ENCODE assay signal across 11 cellular contexts in genomic region chr13:99687728-99688397, GRCh38.
A peak's percentile ranks its signal among the peaks of the same experiment; 100 is the strongest.
DNase-seq lines count a peak whose midpoint lies in the region; ATAC-seq lines count a peak whose summit lies in the region.
"Had no signal": no experiment of that assay in that cellular context is flagged by ENCODE, and none has a peak within 500 bp of the region (broad histone marks: within the 10 kb centered on the region; RNA-seq: fewer than 3 reads in every experiment).

No MANE protein-coding gene starts in this region.

- DNase-seq in EL (peak; percentile 15), NCI-H146 treated with DMSO at 0.1 percent for 48 hours (lab: John Stamatoyannopoulos, UW; ENCODE audit: unreplicated experiment) (peak; percentile 26), mesendoderm (peak; percentile 98), epidermal melanocyte (ENCODE audit: insufficient read length, low spot score) (no peak)
- no peak for DNase-seq in CD4-positive, alpha-beta memory T cell
- DNase-seq: activated CD4-positive, alpha-beta T cell treated with anti-CD3 and anti-CD28 coated beads, Interleukin-2, amount 50 U/mL, for 48 hours; adrenal gland; hypothalamus had no signal

- no peak overlapping the region for H3K4ac ChIP-seq in mesendoderm (ENCODE audit: low read depth, low read length)

- peak overlapping the region; percentile 93 for H2BK15ac ChIP-seq in mesendoderm (replicated peaks; ENCODE audit: low read depth)

- no peak overlapping the region for H3K4me2 ChIP-seq in mesendoderm (ENCODE audit: low read length)

- H3K4me1 Mint-ChIP-seq in CD4-positive, alpha-beta memory T cell = peaks cover 0 to 2% (median under 1%) of the 10 kb centered on the region in 4 donors

- CTCF ChIA-PET in CD4-positive, alpha-beta memory T cell (lab: Charles Lee; ENCODE audit: partially characterized antibody) = interaction anchor here (0.5 to 1.4 kb wide), 3 partner anchors 31 to 731 kb away, joined by 3 read pairs; no protein-coding TSS in a partner anchor

- no peak overlapping the region for H2AK5ac ChIP-seq in mesendoderm (ENCODE audit: low read length)

- no peak overlapping the region for H3K56ac ChIP-seq in mesendoderm (ENCODE audit: low read length)

- no peaks in the 10 kb centered on the region for H3K9me3 Mint-ChIP-seq in CD4-positive, alpha-beta memory T cell

- H3K4me3 ChIP-seq in duodenal mucosa (ENCODE audit: low read depth in 1 of 2, low read length in 2 of 2) (peak overlapping the region; percentile 62 to 63), mesendoderm (ENCODE audit: low read length) (no peak overlapping the region)
- no peak overlapping the region for H3K4me3 ChIP-seq in CD4-positive, alpha-beta memory T cell (ENCODE audit: low read length in 2 of 2)
- H3K4me3 ChIP-seq: adrenal gland had no signal

- no peak overlapping the region for H3K18ac ChIP-seq in mesendoderm (ENCODE audit: low read length)

- POLR2A ChIA-PET in CD4-positive, alpha-beta memory T cell (lab: Charles Lee; ENCODE audit: partially characterized antibody) = no interaction called here

- H3K9ac ChIP-seq in duodenal mucosa (ENCODE audit: low read depth in 1 of 2, low read length in 2 of 2) (peak overlapping the region; percentile 24 to 45), mesendoderm (ENCODE audit: low read length) (peak overlapping the region; percentile 62)

- H3K4me1 ChIP-seq in duodenal mucosa (ENCODE audit: control insufficient read depth in 1 of 2, insufficient read depth in 2 of 2, low read length in 2 of 2) = peaks cover 13 to 18% of the 10 kb centered on the region in 2 donors
- peaks cover 27% of the 10 kb centered on the region for H3K4me1 ChIP-seq in mesendoderm (ENCODE audit: control insufficient read depth, low read depth, low read length)
- no peaks in the 10 kb centered on the region for H3K4me1 ChIP-seq in CD4-positive, alpha-beta memory T cell (ENCODE audit: insufficient read depth, low read length)

- H3K79me2 ChIP-seq in mesendoderm (ENCODE audit: control insufficient read depth, insufficient read depth, low read length) = no peaks in the 10 kb centered on the region

- WGBS in mesendoderm (ENCODE audit: extremely low coverage, insufficient coverage, low lambda C conversion rate) = no CpG with 5 or more reads among the region's 5 CpGs

- H3K27ac ChIP-seq in duodenal mucosa (ENCODE audit: low read depth, low read length) (no peak overlapping the region), mesendoderm (ENCODE audit: low read depth, low read length) (peak overlapping the region; percentile 98)
- H3K27ac ChIP-seq in CD4-positive, alpha-beta memory T cell (ENCODE audit: low read depth, low read length) = no peak overlapping the region
- H3K27ac ChIP-seq: adrenal gland had no signal

- ATAC-seq in HG02970 (IDR thresholded peaks at IDR 0.05; ENCODE audit: low FRiP score, unreplicated experiment) = no peak
- no peak for ATAC-seq in HG02840 (IDR thresholded peaks at IDR 0.05; ENCODE audit: low FRiP score, unreplicated experiment)

- no peaks in the 10 kb centered on the region for H3K9me3 ChIP-seq in duodenal mucosa (ENCODE audit: control insufficient read depth in 1 of 2, low read length in 2 of 2)
- H3K9me3 ChIP-seq in CD4-positive, alpha-beta memory T cell (ENCODE audit: control insufficient read depth in 1 of 2, low read length in 2 of 2) = no peaks in the 10 kb centered on the region
- H3K9me3 ChIP-seq: adrenal gland had no signal

- H3K36me3 ChIP-seq in duodenal mucosa (ENCODE audit: control insufficient read depth in 1 of 2, insufficient read depth in 2 of 2, low read length in 2 of 2) (peaks cover 0 to 5% of the 10 kb centered on the region in 2 donors), mesendoderm (ENCODE audit: control insufficient read depth, insufficient read depth, low read length) (no peaks in the 10 kb centered on the region)
- no peaks in the 10 kb centered on the region for H3K36me3 ChIP-seq in CD4-positive, alpha-beta memory T cell (ENCODE audit: insufficient read depth, low read length)
- H3K36me3 ChIP-seq: adrenal gland had no signal

- H4K5ac ChIP-seq in mesendoderm (ENCODE audit: low read length) = no peak overlapping the region

- H3K79me1 ChIP-seq in mesendoderm (ENCODE audit: low read length) = no peaks in the 10 kb centered on the region

- intact Hi-C loops in CD4-positive, alpha-beta memory T cell (cut with micrococcal nuclease) = no loop called here

- no peak overlapping the region for H3K27ac Mint-ChIP-seq in CD4-positive, alpha-beta memory T cell

- no peak overlapping the region for H4K8ac ChIP-seq in mesendoderm (ENCODE audit: low read depth, low read length)

- H3K27me3 ChIP-seq in duodenal mucosa (ENCODE audit: control insufficient read depth in 1 of 2, insufficient read depth in 2 of 2, low read length in 2 of 2) (no peaks in the 10 kb centered on the region), mesendoderm (ENCODE audit: insufficient read depth, low read length, poor library complexity) (no peaks in the 10 kb centered on the region)
- no peaks in the 10 kb centered on the region for H3K27me3 ChIP-seq in CD4-positive, alpha-beta memory T cell (ENCODE audit: insufficient read depth, low read length)
- H3K27me3 ChIP-seq: adrenal gland had no signal

- H3K4me3 Mint-ChIP-seq in CD4-positive, alpha-beta memory T cell = no peak overlapping the region

- no peaks in the 10 kb centered on the region for H3K27me3 Mint-ChIP-seq in CD4-positive, alpha-beta memory T cell

- H2BK120ac ChIP-seq in mesendoderm (ENCODE audit: low read depth, low read length) = peak overlapping the region; percentile 98

- H2BK5ac ChIP-seq in mesendoderm (ENCODE audit: low read length) = peak overlapping the region; percentile 100

- H3K23ac ChIP-seq in mesendoderm (ENCODE audit: low read length) = no peak overlapping the region

- H3K36me3 Mint-ChIP-seq in CD4-positive, alpha-beta memory T cell = peaks cover 0 to 14% of the 10 kb centered on the region in 2 donors

Comparison
In these comparisons a context has a peak if more than half of its experiments do, and no peak if none do; other contexts are left out.
1. DNase-seq: peak in EL (single experiment), NCI-H146 treated with DMSO at 0.1 percent for 48 hours (single experiment) and mesendoderm (single experiment); none in epidermal melanocyte (single experiment) and CD4-positive, alpha-beta memory T cell (0 of 5).
2. H3K4me3 ChIP-seq: peak in duodenal mucosa (2 of 2); none in mesendoderm (single experiment) and CD4-positive, alpha-beta memory T cell (0 of 2).